In genomic region chr7:50369408-50370026, GRCh38 we compare ENCODE assay signal across 9 cellular contexts.
DNase-seq lines count a peak whose midpoint lies in the region; TF ChIP-seq lines count a peak whose summit lies in the region.
"Had no signal": no experiment of that assay in that cellular context is flagged by ENCODE, and none has a peak within 500 bp of the region (broad histone marks: within the 10 kb centered on the region; RNA-seq: fewer than 3 reads in every experiment).

No MANE protein-coding gene starts in this region.

- no peaks in the 10 kb centered on the region for H3K27me3 ChIP-seq in mammary epithelial cell (ENCODE audit: insufficient read depth, low read length)
- no peaks in the 10 kb centered on the region for H3K27me3 ChIP-seq in neural cell (ENCODE audit: insufficient read depth, low read depth, low read length)
- H3K27me3 ChIP-seq: SJSA1 had no signal

- no peak overlapping the region for H3K4me3 ChIP-seq in mammary epithelial cell (replicated peaks in 1 of 3; ENCODE audit: insufficient read depth in 1 of 3, low read depth in 2 of 3, low read length in 3 of 3)
- H3K4me3 ChIP-seq in neural cell (ENCODE audit: low read length) = no peak overlapping the region
- H3K4me3 ChIP-seq: SJSA1 had no signal

- no peak overlapping the region for H3K27ac ChIP-seq in mammary epithelial cell (ENCODE audit: insufficient read depth, low read depth, low read length)
- no peak overlapping the region for H3K27ac ChIP-seq in neural cell (ENCODE audit: low read length)
- H3K27ac ChIP-seq: SJSA1 had no signal

- H3F3A ChIP-seq in neural cell (ENCODE audit: insufficient read depth, low read length, poor library complexity, severe bottlenecking) = no peaks in the 10 kb centered on the region

- BruUV-seq in mammary epithelial cell (replicated peaks; lab: Mats Ljungman, UMichigan) = no TSS peak

- H3K4me2 ChIP-seq in mammary epithelial cell (ENCODE audit: insufficient read depth, low read depth, low read length) (no peak overlapping the region), neural cell (ENCODE audit: low read length) (no peak overlapping the region)

- H3K9me3 ChIP-seq in mammary epithelial cell (replicated peaks; ENCODE audit: insufficient read depth, low read length) (no peaks in the 10 kb centered on the region), neural cell (ENCODE audit: low read length) (no peaks in the 10 kb centered on the region)
- H3K9me3 ChIP-seq: SJSA1 had no signal

- H3K36me3 ChIP-seq in mammary epithelial cell (ENCODE audit: insufficient read depth, low read length) = no peaks in the 10 kb centered on the region
- no peaks in the 10 kb centered on the region for H3K36me3 ChIP-seq in neural cell (ENCODE audit: insufficient read depth, low read length)
- H3K36me3 ChIP-seq: SJSA1 had no signal

- no peaks in the 10 kb centered on the region for H3K9me2 ChIP-seq in neural cell (ENCODE audit: insufficient read depth, low read length)

- 61% methylated on average over 6 of the region's 6 CpGs for WGBS in mammary epithelial cell (ENCODE audit: low coverage, missing lambda C conversion rate)

- no peaks in the 10 kb centered on the region for H3K79me2 ChIP-seq in mammary epithelial cell (ENCODE audit: insufficient read depth, low read length)
- H3K79me2 ChIP-seq in neural cell (replicated peaks; ENCODE audit: insufficient read depth, low read length) = no peaks in the 10 kb centered on the region

- no peak for TF ChIP-seq EP300 in neural cell (conservative IDR thresholded peaks at IDR 0.05; ENCODE audit: poor library complexity, severe bottlenecking)

- H3K9ac ChIP-seq in mammary epithelial cell (ENCODE audit: insufficient read depth, low read length) (no peak overlapping the region), neural cell (ENCODE audit: low read length) (no peak overlapping the region)

- in situ Hi-C loops in mammary epithelial cell (cut with MboI; ENCODE audit: low sequenced_read_pairs in 2 of 2) = no loop called here

- intact Hi-C loops in mammary epithelial cell (cut with micrococcal nuclease) = loop anchor here (1.0 kb wide), 1 partner anchor 164 kb away; no protein-coding TSS in a partner anchor

- TF ChIP-seq RAD21 in neural cell (conservative IDR thresholded peaks at IDR 0.05) = peak; percentile 47

- dilution Hi-C loops in mammary epithelial cell (cut with HindIII; ENCODE audit: low sequenced_read_pairs) = no loop called here

- TF ChIP-seq CTCF in GM20000 (IDR thresholded peaks at IDR 0.05; ENCODE audit: extremely low read depth, missing control alignments) (peak; percentile 57), mammary epithelial cell (conservative IDR thresholded peaks at IDR 0.05 in 1 of 2, IDR thresholded peaks at IDR 0.05 in 1 of 2; ENCODE audit: extremely low read depth in 1 of 2, insufficient read depth in 1 of 2, low read depth in 1 of 2, low read length in 2 of 2) (peak; percentile 54 to 61), neural cell (IDR thresholded peaks at IDR 0.05; ENCODE audit: poor library complexity, severe bottlenecking) (peak; percentile 40)

- CTCF ChIA-PET in mammary epithelial cell (lab: Charles Lee; ENCODE audit: low non-redundant PET) = no interaction called here

- H4K20me1 ChIP-seq in mammary epithelial cell (ENCODE audit: insufficient read depth, low read length) (no peaks in the 10 kb centered on the region), neural cell (ENCODE audit: insufficient read depth) (no peaks in the 10 kb centered on the region)

- H3K4me1 ChIP-seq in mammary epithelial cell (ENCODE audit: insufficient read depth, low read length) = no peaks in the 10 kb centered on the region
- H3K4me1 ChIP-seq: SJSA1 had no signal

- H2AFZ ChIP-seq in mammary epithelial cell (ENCODE audit: low read depth, low read length) = no peak overlapping the region
- H2AFZ ChIP-seq in neural cell (ENCODE audit: low read depth, low read length) = no peak overlapping the region

- DNase-seq in CMK (ENCODE audit: low read depth) = peak; percentile 49
- peak; percentile 45 for DNase-seq in GM20000 (ENCODE audit: low spot score)
- DNase-seq in NOMO-1 treated with dmso at 0.1 percent for 144 hours (lab: John Stamatoyannopoulos, UW; ENCODE audit: unreplicated experiment) = peak; percentile 15
- peak; percentile 3 for DNase-seq in mammary epithelial cell
- DNase-seq in hypothalamus (lab: John Stamatoyannopoulos, UW) = no peak
- DNase-seq in NCI-H2107 treated with DMSO at 0.1 percent for 48 hours (lab: John Stamatoyannopoulos, UW; ENCODE audit: unreplicated experiment) = no peak
- no peak for DNase-seq in DMS114 treated with DMSO at 0.1 percent for 48 hours (lab: John Stamatoyannopoulos, UW; ENCODE audit: unreplicated experiment)

TF ChIP-seq in neural cell, 6 proteins besides CTCF, POLR2A, EP300 and RAD21:
- TF ChIP-seq SMC3 (conservative IDR thresholded peaks at IDR 0.05; ENCODE audit: poor library complexity) (peak; percentile 47), MXI1 (conservative IDR thresholded peaks at IDR 0.05; ENCODE audit: poor library complexity, severe bottlenecking) (no peak), TAF1 (IDR thresholded peaks at IDR 0.05; ENCODE audit: low read depth) (no peak)

Comparison
In these comparisons a context has a peak if more than half of its experiments do, and no peak if none do; other contexts are left out.
1. DNase-seq: peak in CMK (single experiment), GM20000 (single experiment), NOMO-1 treated with dmso at 0.1 percent for 144 hours (single experiment) and mammary epithelial cell (single experiment); none in hypothalamus (0 of 51), NCI-H2107 treated with DMSO at 0.1 percent for 48 hours (single experiment) and DMS114 treated with DMSO at 0.1 percent for 48 hours (single experiment).
2. Peak in every context shown above with its lines, with median percentiles within 50 percentile points of each other: CTCF ChIP-seq.